ENCODE assay signal across 11 cellular contexts in the genomic region with DNA sequence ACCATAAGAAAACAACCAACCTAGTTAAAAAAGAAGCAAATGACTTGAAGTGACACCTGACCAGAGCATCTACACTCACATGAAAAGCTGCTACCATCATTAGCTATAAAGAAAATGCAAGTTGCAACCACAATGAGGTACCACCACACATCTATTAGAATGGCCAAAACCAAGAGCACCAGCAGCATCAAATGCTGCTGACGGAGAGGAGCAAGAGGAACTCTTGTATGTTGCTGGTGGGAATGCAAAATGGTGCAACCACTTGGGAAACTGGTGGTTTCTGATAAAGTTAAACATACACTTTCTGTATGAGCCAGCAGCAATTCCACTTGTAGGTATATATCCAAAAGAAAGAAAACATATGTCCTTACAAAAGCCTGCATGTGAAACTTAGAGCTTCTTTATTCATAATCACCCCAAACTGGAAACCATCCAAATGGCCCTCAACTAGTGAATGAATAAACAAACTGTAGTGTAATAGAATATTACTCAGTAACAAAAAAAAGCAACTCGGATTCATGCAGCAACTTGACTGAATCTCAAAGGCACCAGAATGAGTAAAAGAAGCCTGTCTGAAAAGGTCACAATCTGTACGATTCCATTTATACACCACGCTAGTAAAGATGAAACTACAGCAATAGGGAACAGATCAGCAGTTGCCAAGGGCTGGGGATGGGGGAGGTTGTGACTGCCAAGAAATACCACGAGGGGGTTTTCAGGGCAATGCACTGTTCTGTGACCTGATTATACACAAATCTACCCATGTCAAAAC.
A peak's percentile ranks its signal among the peaks of the same experiment; 100 is the strongest.
DNase-seq lines count a peak whose midpoint lies in the region; ATAC-seq and TF ChIP-seq lines count a peak whose summit lies in the region.
"Had no signal": no experiment of that assay in that cellular context is flagged by ENCODE, and none has a peak within 500 bp of the region (broad histone marks: within the 10 kb centered on the region; RNA-seq: fewer than 3 reads in every experiment).

No MANE protein-coding gene starts in this region.

- H3K4me3 ChIP-seq in neural progenitor cell (no peak overlapping the region), WERI-Rb-1 (ENCODE audit: low read depth, low read length) (no peak overlapping the region)

- DNase-seq in EH (ENCODE audit: low read depth) (peak; percentile 23), neural progenitor cell (ENCODE audit: low spot score) (no peak), WERI-Rb-1 (no peak), DMS53 (lab: John Stamatoyannopoulos, UW) (no peak)
- DNase-seq: kidney glomerular epithelial cell, occipital lobe had no signal

- ATAC-seq in GM18502 (IDR thresholded peaks at IDR 0.05; ENCODE audit: poor library complexity, unreplicated experiment), result peak; percentile 72
- peak; percentile 48 for ATAC-seq in HG03196 (IDR thresholded peaks at IDR 0.05; ENCODE audit: unreplicated experiment)
- no peak for ATAC-seq in GM21528 (IDR thresholded peaks at IDR 0.05; ENCODE audit: low FRiP score, unreplicated experiment)

- H3K27me3 ChIP-seq in neural progenitor cell (no peaks in the 10 kb centered on the region), WERI-Rb-1 (ENCODE audit: insufficient read depth, low read depth, severe bottlenecking) (no peaks in the 10 kb centered on the region)

- H3K4me1 Mint-ChIP-seq in brain, result no peaks in the 10 kb centered on the region
- no peaks in the 10 kb centered on the region for H3K4me1 Mint-ChIP-seq in neural progenitor cell

- H3K4me3 Mint-ChIP-seq in brain (no peak overlapping the region), neural progenitor cell (no peak overlapping the region)

- H4K20me1 ChIP-seq in neural progenitor cell (ENCODE audit: low read depth), result no peaks in the 10 kb centered on the region

- no peak overlapping the region for H3K4me2 ChIP-seq in neural progenitor cell

- H2AFZ ChIP-seq in neural progenitor cell (replicated peaks), result no peak overlapping the region

- H3K36me3 Mint-ChIP-seq in brain, result peaks cover 34% of the 10 kb centered on the region
- peaks cover 32% of the 10 kb centered on the region for H3K36me3 Mint-ChIP-seq in neural progenitor cell

- H3K4me1 ChIP-seq in neural progenitor cell, result no peaks in the 10 kb centered on the region

- H3K9me3 ChIP-seq in neural progenitor cell (ENCODE audit: low read depth) (no peaks in the 10 kb centered on the region), WERI-Rb-1 (ENCODE audit: severe bottlenecking) (no peaks in the 10 kb centered on the region)

- H3K9ac ChIP-seq in neural progenitor cell, result no peak overlapping the region

- no peak overlapping the region for H3K27ac ChIP-seq in neural progenitor cell
- H3K27ac ChIP-seq in WERI-Rb-1, result no peak overlapping the region

- peaks cover 0 to 8% (median 0%) of the 10 kb centered on the region in 5 experiments for H3K9me3 Mint-ChIP-seq in brain
- H3K9me3 Mint-ChIP-seq in neural progenitor cell, result peaks cover 3% of the 10 kb centered on the region

- H3K27me3 Mint-ChIP-seq in brain (no peaks in the 10 kb centered on the region), neural progenitor cell (ENCODE audit: insufficient read depth, low read depth) (no peaks in the 10 kb centered on the region)

- no peak for TF ChIP-seq CTCF in brain (conservative IDR thresholded peaks at IDR 0.05)
- no peak for TF ChIP-seq CTCF in neural progenitor cell (IDR thresholded peaks at IDR 0.05)
- no peak for TF ChIP-seq CTCF in WERI-Rb-1 (IDR thresholded peaks at IDR 0.05; ENCODE audit: low read depth, low read length)

- no peaks in the 10 kb centered on the region for H3K79me2 ChIP-seq in neural progenitor cell (ENCODE audit: low read depth)

- no peaks in the 10 kb centered on the region for H3F3A ChIP-seq in neural progenitor cell (ENCODE audit: low read depth)

- H3K36me3 ChIP-seq in neural progenitor cell (no peaks in the 10 kb centered on the region), WERI-Rb-1 (no peaks in the 10 kb centered on the region; the same call in 1 of the 2 replicates)

- peak overlapping the region in 3 of 5 experiments; percentile 14 to 54 (median 51) for H3K27ac Mint-ChIP-seq in brain
- H3K27ac Mint-ChIP-seq in neural progenitor cell, result no peak overlapping the region
- H3K27ac Mint-ChIP-seq: IgD-negative memory B cell had no signal
